In the genomic region with DNA sequence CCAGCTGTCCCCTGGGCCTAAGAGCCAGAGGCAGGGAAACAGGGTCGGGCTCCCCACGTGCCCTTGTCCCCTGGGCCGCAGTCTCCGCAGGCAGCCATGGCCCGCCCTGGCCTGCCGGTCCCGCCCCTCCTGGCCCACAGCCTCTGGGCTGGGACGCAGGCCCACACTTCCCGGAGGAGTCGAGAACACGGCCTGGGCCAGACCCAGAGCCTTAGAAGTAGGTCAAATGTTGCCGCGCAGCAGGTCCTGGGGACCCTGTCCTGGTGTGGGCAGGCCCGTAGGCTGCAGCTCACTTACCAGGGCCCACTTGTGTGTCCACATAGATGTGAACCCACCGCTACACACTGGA, we compare ENCODE assay signal across 1 cellular context.
TF ChIP-seq lines count a peak whose summit lies in the region.

No MANE protein-coding gene starts in this region.

TF ChIP-seq in HepG2, 621 proteins besides CTCF, POLR2A, EP300 and RAD21:
- TF ChIP-seq ZNF451 (CRISPR knock-in tag; IDR thresholded peaks at IDR 0.05) (no peak), BCLAF1 (IDR thresholded peaks at IDR 0.05) (no peak), ZNF354B (CRISPR knock-in tag; IDR thresholded peaks at IDR 0.05) (no peak), ISL2 (CRISPR knock-in tag; IDR thresholded peaks at IDR 0.05) (no peak), NFATC3 (CRISPR knock-in tag; IDR thresholded peaks at IDR 0.05) (no peak), TAF15 (IDR thresholded peaks at IDR 0.05; ENCODE audit: low read depth, low read length, poor library complexity, severe bottlenecking) (no peak)
